In genomic region chr5:111585291-111585690, GRCh38 we compare ENCODE assay signal across 20 cellular contexts.
"Had no signal": no experiment of that assay in that cellular context is flagged by ENCODE, and none has a peak within 500 bp of the region (broad histone marks: within the 10 kb centered on the region; RNA-seq: fewer than 3 reads in every experiment).

No MANE protein-coding gene starts in this region.

- H3K4me1 Mint-ChIP-seq: neural progenitor cell had no signal

- H3K4me3 Mint-ChIP-seq: activated CD4-positive, alpha-beta T cell treated with anti-CD3 and anti-CD28 coated beads, Interleukin-2, amount 10 ng/mL, durations not matched to agents 7 days and 5 days; activated CD8-positive, alpha-beta memory T cell treated with anti-CD3 and anti-CD28 coated beads, Interleukin-2, amount 10 ng/mL, durations not matched to agents 7 days and 5 days; activated CD8-positive, alpha-beta T cell treated with anti-CD3 and anti-CD28 coated beads for 36 hours; activated naive CD4-positive, alpha-beta T cell treated with anti-CD3 and anti-CD28 coated beads, Interleukin-2, amount 50 U/mL, for 24 hours; naive B cell; neural progenitor cell; stimulated activated naive CD8-positive, alpha-beta T cell treated with anti-CD3 and anti-CD28 coated beads, Interleukin-15, Interleukin-2, amounts not matched to agents 100 ng/mL and 50 ng/mL, for 24 hours had no signal

- H3K4me3 ChIP-seq: ascending aorta, neural progenitor cell, right atrium auricular region, thyroid gland had no signal

- H3K27ac Mint-ChIP-seq: activated CD4-positive, alpha-beta T cell treated with anti-CD3 and anti-CD28 coated beads, Interleukin-2, amount 10 ng/mL, durations not matched to agents 7 days and 5 days; activated CD8-positive, alpha-beta memory T cell treated with anti-CD3 and anti-CD28 coated beads, Interleukin-2, amount 10 ng/mL, durations not matched to agents 7 days and 5 days; activated naive CD4-positive, alpha-beta T cell treated with anti-CD3 and anti-CD28 coated beads, Interleukin-2, amount 50 U/mL, for 24 hours; naive B cell; neural progenitor cell; progenitor cell of endocrine pancreas had no signal

- DNase-seq: activated CD4-positive, alpha-beta T cell treated with anti-CD3 and anti-CD28 coated beads, Interleukin-2, amount 10 ng/mL, durations not matched to agents 7 days and 5 days; activated CD4-positive, CD25-positive, alpha-beta regulatory T cell treated with anti-CD3 and anti-CD28 coated beads, Interleukin-2, amount 50 U/mL, for 72 hours; activated CD8-positive, alpha-beta memory T cell treated with anti-CD3 and anti-CD28 coated beads, Interleukin-2, amount 10 ng/mL, durations not matched to agents 7 days and 5 days; activated gamma-delta T cell; activated T-cell treated with anti-CD3 and anti-CD28 coated beads for 4 hours; effector CD8-positive, alpha-beta T cell; foreskin melanocyte; naive B cell; SK-N-SH; stimulated activated CD4-positive, alpha-beta T cell treated with anti-CD3 and anti-CD28 coated beads, Interleukin-4, amount 100 ng/mL, for 4 hours; substantia nigra; WERI-Rb-1 had no signal

- H2AFZ ChIP-seq: neural progenitor cell had no signal

- H3K4me1 ChIP-seq: ascending aorta, neural progenitor cell had no signal

- H3K36me3 ChIP-seq: ascending aorta, neural progenitor cell, right atrium auricular region, thyroid gland, WERI-Rb-1 had no signal

- H3K9me2 ChIP-seq: SK-N-SH had no signal

- H3K4me2 ChIP-seq: neural progenitor cell, SK-N-SH had no signal

- H3K36me3 Mint-ChIP-seq: activated CD8-positive, alpha-beta memory T cell treated with anti-CD3 and anti-CD28 coated beads, Interleukin-2, amount 10 ng/mL, durations not matched to agents 7 days and 5 days; naive B cell; neural progenitor cell had no signal

- H3K27me3 ChIP-seq: ascending aorta, neural progenitor cell, right atrium auricular region, thyroid gland had no signal

- ATAC-seq: activated CD8-positive, alpha-beta memory T cell treated with anti-CD3 and anti-CD28 coated beads, Interleukin-2, amount 10 ng/mL, durations not matched to agents 7 days and 5 days had no signal

- H3K9me3 ChIP-seq: ascending aorta, right atrium auricular region, SK-N-SH, thyroid gland had no signal

- H3K9ac ChIP-seq: neural progenitor cell, SK-N-SH had no signal

- H3K9me3 Mint-ChIP-seq: activated CD4-positive, alpha-beta T cell treated with anti-CD3 and anti-CD28 coated beads, Interleukin-2, amount 10 ng/mL, durations not matched to agents 7 days and 5 days; activated CD8-positive, alpha-beta T cell treated with anti-CD3 and anti-CD28 coated beads for 36 hours; neural progenitor cell; stimulated activated naive CD8-positive, alpha-beta T cell treated with anti-CD3 and anti-CD28 coated beads, Interleukin-15, Interleukin-2, amounts not matched to agents 100 ng/mL and 50 ng/mL, for 24 hours had no signal

- H3K27me3 Mint-ChIP-seq: activated CD8-positive, alpha-beta T cell treated with anti-CD3 and anti-CD28 coated beads for 36 hours; progenitor cell of endocrine pancreas had no signal

- H3K27ac ChIP-seq: ascending aorta, neural progenitor cell, right atrium auricular region, thyroid gland, WERI-Rb-1 had no signal
